Comparison of ENCODE assay signal across 26 cellular contexts in the genomic region with DNA sequence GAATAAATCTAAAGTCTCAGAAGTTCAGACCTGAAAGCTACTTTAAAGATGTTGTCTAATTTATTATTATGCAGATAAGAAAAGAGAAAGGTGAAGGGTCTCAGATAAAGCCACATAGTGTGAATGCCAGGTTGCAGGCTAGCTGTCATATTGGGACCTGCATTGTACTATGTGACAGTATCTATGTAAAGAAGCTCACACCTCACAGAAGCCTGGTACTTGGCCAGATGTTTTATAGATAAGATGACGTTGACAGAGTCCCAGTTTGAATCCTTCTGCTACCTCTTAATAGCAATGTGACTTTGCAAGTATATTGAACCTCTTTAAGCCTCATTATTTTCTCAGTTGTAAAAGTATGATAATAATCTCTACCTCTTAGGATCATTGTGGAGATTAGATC.
"Had no signal": no experiment of that assay in that cellular context is flagged by ENCODE, and none has a peak within 500 bp of the region (broad histone marks: within the 10 kb centered on the region; RNA-seq: fewer than 3 reads in every experiment).

No MANE protein-coding gene starts in this region.

- H3K36me3 ChIP-seq: neural progenitor cell, ovary, right lobe of liver, sigmoid colon, stomach, thoracic aorta, thyroid gland, tibial nerve, upper lobe of left lung, vagina had no signal

- H3K27me3 ChIP-seq: neural progenitor cell, ovary, right lobe of liver, sigmoid colon, stomach, thyroid gland, tibial nerve, upper lobe of left lung, vagina had no signal

- FAIRE-seq: small intestine, urothelium cell line had no signal

- ATAC-seq: natural killer cell; psoas muscle; right cardiac atrium; right lobe of liver; stimulated activated effector memory CD8-positive, alpha-beta T cell treated with anti-CD3 and anti-CD28 coated beads, Interleukin-12 subunit alpha, Interleukin-12 subunit beta, amount 100 ng/mL, for 72 hours; stimulated activated naive B cell treated with anti-CD40 and anti-IgM and Interleukin-4, amounts not matched to agents 10 μg/mL and 1 μg/mL and 100 μg/mL, for 72 hours had no signal

- H3K4me3 ChIP-seq: neural progenitor cell, ovary, psoas muscle, right lobe of liver, sigmoid colon, stomach, thoracic aorta, thyroid gland, tibial nerve, upper lobe of left lung, vagina had no signal

- H2AFZ ChIP-seq: neural progenitor cell, parathyroid adenoma had no signal

- H3K9ac ChIP-seq: neural progenitor cell, parathyroid adenoma had no signal

- H3K79me2 ChIP-seq: parathyroid adenoma had no signal

- H3K4me2 ChIP-seq: neural progenitor cell had no signal

- H3K4me1 ChIP-seq: parathyroid adenoma, thyroid gland, vagina had no signal

- H3K27ac ChIP-seq: neural progenitor cell, ovary, parathyroid adenoma, psoas muscle, right lobe of liver, sigmoid colon, stomach, thoracic aorta, thyroid gland, tibial nerve, upper lobe of left lung, vagina had no signal

- DNase-seq: natural killer cell; occipital lobe; ovary; posterior cingulate gyrus; psoas muscle; right cardiac atrium; right lobe of liver; sigmoid colon; small intestine; stimulated activated CD4-positive, alpha-beta T cell treated with anti-CD3 and anti-CD28 coated beads, Interleukin-15, amount 100 ng/mL, for 24 hours; stimulated activated CD4-positive, alpha-beta T cell treated with anti-CD3 and anti-CD28 coated beads, Interleukin-2, amount 100 ng/mL, for 24 hours; stimulated activated CD4-positive, alpha-beta T cell treated with anti-CD3 and anti-CD28 coated beads, Interleukin-2, amount 100 ng/mL, for 48 hours; stimulated activated CD4-positive, alpha-beta T cell treated with anti-CD3 and anti-CD28 coated beads, Interleukin-4, amount 100 ng/mL, for 24 hours; stimulated activated naive B cell treated with anti-CD40 and anti-IgM and Interleukin-4, amounts not matched to agents 10 μg/mL and 1 μg/mL and 100 μg/mL, for 72 hours; stimulated activated naive CD4-positive, alpha-beta T cell treated with Interleukin-2 at 50 U/mL for 16 hours; stomach; thyroid gland; trophoblast cell had no signal

- H3K9me3 ChIP-seq: ovary, psoas muscle, right lobe of liver, sigmoid colon, stomach, thoracic aorta, thyroid gland, tibial nerve, upper lobe of left lung, vagina had no signal
